ENCODE assay signal across 11 cellular contexts in genomic region chr11:95577716-95578460, GRCh38.
A peak's percentile ranks its signal among the peaks of the same experiment; 100 is the strongest.
DNase-seq lines count a peak whose midpoint lies in the region; ATAC-seq, FAIRE-seq and TF ChIP-seq lines count a peak whose summit lies in the region.
"Had no signal": no experiment of that assay in that cellular context is flagged by ENCODE, and none has a peak within 500 bp of the region (broad histone marks: within the 10 kb centered on the region; RNA-seq: fewer than 3 reads in every experiment).

No MANE protein-coding gene starts in this region.

- no peaks in the 10 kb centered on the region; the same call in 1 of the 2 replicates for H3K27me3 ChIP-seq in HCT116 (ENCODE audit: insufficient read depth, low read length)

- in situ Hi-C loops in Caki2 (cut with HindIII; ENCODE audit: low pct_unique_long_range_greater_than_20kb, low sequenced_read_pairs): no loop called here
- in situ Hi-C loops in GM13977 (cut with MboI; ENCODE audit: low pct_unique_long_range_greater_than_20kb, low sequenced_read_pairs, unreplicated experiment): no loop called here

- peak; percentile 30; the same call in 1 of the 2 replicates for TF ChIP-seq RAD21 in HCT116 (IDR thresholded peaks at IDR 0.05; ENCODE audit: low read depth)

- no peaks in the 10 kb centered on the region for H4K20me1 ChIP-seq in HCT116 (ENCODE audit: insufficient read depth)

- intact Hi-C loops in HCT116 (cut with micrococcal nuclease): no loop called here

- CTCF ChIA-PET in HCT116 (lab: Charles Lee): no interaction called here

- peak; percentile 9 for DNase-seq in Caki2 (ENCODE audit: low read depth)
- DNase-seq in HCT116 (ENCODE audit: low read depth, low spot score): no peak
- DNase-seq in iris pigment epithelial cell (ENCODE audit: low read depth): peak; percentile 75
- DNase-seq in GM13977 (ENCODE audit: low spot score): no peak
- DNase-seq in middle frontal gyrus (ENCODE audit: extremely low spot score, low spot score): no peak
- no peak for DNase-seq in DMS 273 (lab: John Stamatoyannopoulos, UW; ENCODE audit: unreplicated experiment)
- DNase-seq in D721Med (ENCODE audit: insufficient read length, low spot score): no peak
- DNase-seq: NCI-H345, T-helper 17 cell had no signal

- H3K36me3 Mint-ChIP-seq in activated T-helper 17 cell treated with anti-CD3 and anti-CD28 coated beads, Interleukin-2, amount 50 U/mL, for 72 hours (ENCODE audit: low read depth): no peaks in the 10 kb centered on the region

- H3K4me3 ChIP-seq in HCT116 (replicated peaks in 1 of 2; ENCODE audit: low read depth in 1 of 2, low read length in 2 of 2): no peak overlapping the region

- no peak overlapping the region for H3K9ac ChIP-seq in HCT116 (ENCODE audit: low read length)

- TF ChIP-seq CTCF in HCT116 (IDR thresholded peaks at IDR 0.05 in 2 of 3, conservative IDR thresholded peaks at IDR 0.05 in 1 of 3; ENCODE audit: borderline replicate concordance in 1 of 3, insufficient read depth in 1 of 3, low read depth in 2 of 3, low read length in 2 of 3): 0 out of 6 replicates have a peak, but pooled peaks of 1 of the 3 experiments have one; percentile 7
- no peak for TF ChIP-seq CTCF in GM13977 (IDR thresholded peaks at IDR 0.05; ENCODE audit: extremely low read depth, insufficient read depth, missing control alignments)
- TF ChIP-seq CTCF in D721Med (IDR thresholded peaks at IDR 0.05; ENCODE audit: insufficient read depth, missing control alignments): no peak

- FAIRE-seq in D721Med (lab: Jason Lieb, UNC): no peak
- FAIRE-seq: endothelial cell of umbilical vein had no signal

- peak overlapping the region; percentile 22 for H3K27ac Mint-ChIP-seq in activated T-helper 17 cell treated with anti-CD3 and anti-CD28 coated beads, Interleukin-2, amount 50 U/mL, for 72 hours
- H3K27ac Mint-ChIP-seq: T-helper 17 cell had no signal

- H3K4me1 Mint-ChIP-seq in activated T-helper 17 cell treated with anti-CD3 and anti-CD28 coated beads, Interleukin-2, amount 50 U/mL, for 72 hours: no peaks in the 10 kb centered on the region
- H3K4me1 Mint-ChIP-seq: T-helper 17 cell had no signal

- H3K27ac ChIP-seq in HCT116 (ENCODE audit: low read depth, low read length): no peak overlapping the region

- no peaks in the 10 kb centered on the region for H3K79me2 ChIP-seq in HCT116 (ENCODE audit: insufficient read depth, low read length)

- H3K4me2 ChIP-seq in HCT116 (ENCODE audit: low read length): no peak overlapping the region

- no peaks in the 10 kb centered on the region for H3K9me2 ChIP-seq in HCT116 (ENCODE audit: insufficient read depth)

- POLR2A ChIA-PET in HCT116 (lab: Charles Lee): no interaction called here

- H3K4me3 Mint-ChIP-seq in activated T-helper 17 cell treated with anti-CD3 and anti-CD28 coated beads, Interleukin-2, amount 50 U/mL, for 72 hours: no peak overlapping the region
- H3K4me3 Mint-ChIP-seq: T-helper 17 cell had no signal

- peaks cover 7% of the 10 kb centered on the region for H3K9me3 Mint-ChIP-seq in activated T-helper 17 cell treated with anti-CD3 and anti-CD28 coated beads, Interleukin-2, amount 50 U/mL, for 72 hours

- no peak overlapping the region for H2AFZ ChIP-seq in HCT116 (ENCODE audit: low read depth, low read length, poor library complexity, severe bottlenecking)

- no peak for TF ChIP-seq POLR2A in HCT116 (IDR thresholded peaks at IDR 0.05; ENCODE audit: borderline replicate concordance, extremely low read depth, insufficient read depth, insufficient read length)

- H3K27me3 Mint-ChIP-seq in activated T-helper 17 cell treated with anti-CD3 and anti-CD28 coated beads, Interleukin-2, amount 50 U/mL, for 72 hours: no peaks in the 10 kb centered on the region
- H3K27me3 Mint-ChIP-seq: T-helper 17 cell had no signal

- no peak for ATAC-seq in HCT116
- ATAC-seq in activated T-helper 17 cell treated with anti-CD3 and anti-CD28 coated beads, Interleukin-2, amount 50 U/mL, for 72 hours (replicated peaks): peak; percentile 99
- ATAC-seq: T-helper 17 cell had no signal

- H3K36me3 ChIP-seq in HCT116 (ENCODE audit: control insufficient read depth in 1 of 2, insufficient read depth in 2 of 2, low read length in 2 of 2): no peaks in the 10 kb centered on the region

- no peaks in the 10 kb centered on the region for H3K9me3 ChIP-seq in HCT116 (ENCODE audit: control insufficient read depth in 1 of 2, insufficient read depth in 1 of 2, low read depth in 1 of 2, low read length in 2 of 2)

- H3K4me1 ChIP-seq in HCT116 (ENCODE audit: control insufficient read depth in 1 of 2, insufficient read depth in 2 of 2, low read length in 2 of 2): no peaks in the 10 kb centered on the region

- BruUV-seq in HCT116 (replicated peaks; lab: Mats Ljungman, UMichigan): no TSS peak

- RAD21 ChIA-PET in HCT116 (lab: Charles Lee; ENCODE audit: low non-redundant PET in 1 of 2, low total read pairs in 2 of 2, uncharacterized antibody in 2 of 2, unreplicated experiment in 2 of 2): no interaction called here

TF ChIP-seq in HCT116, 20 proteins besides CTCF, POLR2A, EP300 and RAD21:
- TF ChIP-seq, protein P1, sequence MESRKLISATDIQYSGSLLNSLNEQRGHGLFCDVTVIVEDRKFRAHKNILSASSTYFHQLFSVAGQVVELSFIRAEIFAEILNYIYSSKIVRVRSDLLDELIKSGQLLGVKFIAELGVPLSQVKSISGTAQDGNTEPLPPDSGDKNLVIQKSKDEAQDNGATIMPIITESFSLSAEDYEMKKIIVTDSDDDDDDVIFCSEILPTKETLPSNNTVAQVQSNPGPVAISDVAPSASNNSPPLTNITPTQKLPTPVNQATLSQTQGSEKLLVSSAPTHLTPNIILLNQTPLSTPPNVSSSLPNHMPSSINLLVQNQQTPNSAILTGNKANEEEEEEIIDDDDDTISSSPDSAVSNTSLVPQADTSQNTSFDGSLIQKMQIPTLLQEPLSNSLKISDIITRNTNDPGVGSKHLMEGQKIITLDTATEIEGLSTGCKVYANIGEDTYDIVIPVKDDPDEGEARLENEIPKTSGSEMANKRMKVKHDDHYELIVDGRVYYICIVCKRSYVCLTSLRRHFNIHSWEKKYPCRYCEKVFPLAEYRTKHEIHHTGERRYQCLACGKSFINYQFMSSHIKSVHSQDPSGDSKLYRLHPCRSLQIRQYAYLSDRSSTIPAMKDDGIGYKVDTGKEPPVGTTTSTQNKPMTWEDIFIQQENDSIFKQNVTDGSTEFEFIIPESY (IDR thresholded peaks at IDR 0.05; ENCODE audit: extremely low read depth, insufficient replicate concordance, low read length): no peak

Comparison
In these comparisons a context has a peak if more than half of its experiments do, and no peak if none do; other contexts are left out.
1. DNase-seq: peak in Caki2 (single experiment) and iris pigment epithelial cell (single experiment); none in HCT116 (single experiment), GM13977 (single experiment), middle frontal gyrus (single experiment), DMS 273 (single experiment) and D721Med (single experiment).